4 cellular contexts compared by ENCODE assay signal in genomic region chr12:88175544-88175943, GRCh38.
"Had no signal": no experiment of that assay in that cellular context is flagged by ENCODE, and none has a peak within 500 bp of the region (broad histone marks: within the 10 kb centered on the region; RNA-seq: fewer than 3 reads in every experiment).

No MANE protein-coding gene starts in this region.

- H3K4me3 Mint-ChIP-seq: GM23338, H9 had no signal

- DNase-seq: H9, HCEC 1CT, IMR-90 had no signal

- H3K9me3 Mint-ChIP-seq: GM23338, H9 had no signal

- H3K4me1 Mint-ChIP-seq: GM23338, H9 had no signal

- ATAC-seq: GM23338 had no signal

- H3K27ac Mint-ChIP-seq: GM23338, H9 had no signal
